ENCODE assay signal across 28 cellular contexts in the genomic region with DNA sequence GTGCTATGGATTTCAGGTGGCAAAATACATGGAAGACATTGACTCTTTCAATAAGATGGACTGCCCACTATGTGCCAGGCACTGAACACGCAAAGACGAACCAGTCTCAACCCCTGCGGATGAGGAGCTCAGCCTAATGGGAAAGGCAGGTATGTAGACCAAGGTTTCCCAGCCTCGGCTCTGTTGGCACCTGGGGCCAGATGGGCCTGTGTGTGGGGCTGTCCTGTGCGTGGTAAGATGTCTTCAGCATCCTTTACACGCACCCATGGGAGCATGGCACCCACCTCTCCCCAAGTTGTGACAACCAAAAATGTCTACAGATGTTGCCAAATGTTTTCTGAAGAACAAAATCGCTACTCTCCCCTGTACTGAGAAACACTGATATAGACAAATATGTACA.
"Had no signal": no experiment of that assay in that cellular context is flagged by ENCODE, and none has a peak within 500 bp of the region (broad histone marks: within the 10 kb centered on the region; RNA-seq: fewer than 3 reads in every experiment).

No MANE protein-coding gene starts in this region.

- H3K36me3 Mint-ChIP-seq: immature natural killer cell; naive thymus-derived CD4-positive, alpha-beta T cell had no signal

- H3K4me1 Mint-ChIP-seq: immature natural killer cell; naive thymus-derived CD4-positive, alpha-beta T cell had no signal

- H3K27ac ChIP-seq: coronary artery, dorsolateral prefrontal cortex, epithelial cell of prostate, esophagus squamous epithelium, gastrocnemius medialis, heart right ventricle, left ventricle myocardium inferior, lower lobe of right lung had no signal

- ATAC-seq: esophagus mucosa; gastrocnemius medialis; heart right ventricle; left colon; left lobe of liver; naive thymus-derived CD4-positive, alpha-beta T cell had no signal

- H3K9me3 ChIP-seq: esophagus squamous epithelium, gastrocnemius medialis, heart right ventricle, left ventricle myocardium inferior, lower lobe of right lung had no signal

- H3K27me3 ChIP-seq: esophagus squamous epithelium had no signal

- H3K4me3 Mint-ChIP-seq: immature natural killer cell; naive thymus-derived CD4-positive, alpha-beta T cell had no signal

- FAIRE-seq: colon, endometrium, kidney had no signal

- DNase-seq: dermis blood vessel endothelial cell; dorsolateral prefrontal cortex; effector CD4-positive, alpha-beta T cell; effector memory CD4-positive, alpha-beta T cell; erythroblast; esophagus squamous epithelium; foreskin fibroblast; foreskin melanocyte; gastrocnemius medialis; glutamatergic neuron; head of caudate nucleus; heart right ventricle; hypothalamus; immature natural killer cell; islet precursor cell; kidney; left colon; left ventricle myocardium inferior; lower lobe of right lung; mesenchymal stem cell; midbrain; naive thymus-derived CD4-positive, alpha-beta T cell had no signal

- H3K36me3 ChIP-seq: esophagus squamous epithelium, gastrocnemius medialis, heart right ventricle, left ventricle myocardium inferior, lower lobe of right lung had no signal

- H3K4me1 ChIP-seq: gastrocnemius medialis, heart right ventricle, left ventricle myocardium inferior, lower lobe of right lung had no signal

- H3K4me3 ChIP-seq: coronary artery, dorsolateral prefrontal cortex, esophagus squamous epithelium, gastrocnemius medialis, heart right ventricle, left ventricle myocardium inferior, lower lobe of right lung had no signal

- H3K27ac Mint-ChIP-seq: immature natural killer cell; naive thymus-derived CD4-positive, alpha-beta T cell had no signal

- H3K9me3 Mint-ChIP-seq: naive thymus-derived CD4-positive, alpha-beta T cell had no signal
